In genomic region chr6:110233769-110234374, GRCh38 we compare ENCODE assay signal across 8 cellular contexts. TPM values are rescaled to one million over a fixed set of nuclear protein-coding genes. Genes with fewer than 3 reads are reported as not detected.
A peak's percentile ranks its signal among the peaks of the same experiment; 100 is the strongest.
DNase-seq lines count a peak whose midpoint lies in the region; ATAC-seq and TF ChIP-seq lines count a peak whose summit lies in the region.

No MANE protein-coding gene starts in this region.

- peak; percentile 98 for ATAC-seq in GM19463 (IDR thresholded peaks at IDR 0.05; ENCODE audit: unreplicated experiment)
- ATAC-seq in HG03442 (IDR thresholded peaks at IDR 0.05; ENCODE audit: unreplicated experiment), result peak; percentile 94

- H3K9me3 ChIP-seq in CD8-positive, alpha-beta memory T cell (ENCODE audit: low read length), result no peaks in the 10 kb centered on the region
- H3K9me3 ChIP-seq in esophagus muscularis mucosa (no peaks in the 10 kb centered on the region), SJCRH30 (replicated peaks) (no peaks in the 10 kb centered on the region)

- no peaks in the 10 kb centered on the region for H3K27me3 ChIP-seq in CD8-positive, alpha-beta memory T cell (ENCODE audit: insufficient read depth, low read length, poor library complexity, severe bottlenecking)
- H3K27me3 ChIP-seq in esophagus muscularis mucosa, result no peaks in the 10 kb centered on the region
- H3K27me3 ChIP-seq in SJCRH30, result no peaks in the 10 kb centered on the region

- TF ChIP-seq CTCF in esophagus muscularis mucosa (IDR thresholded peaks at IDR 0.05), result no peak

- peaks cover 12 to 19% (median 16%) of the 10 kb centered on the region in 3 donors for H3K4me1 Mint-ChIP-seq in CD8-positive, alpha-beta memory T cell

- peaks cover 6% of the 10 kb centered on the region for H3K4me1 ChIP-seq in CD8-positive, alpha-beta memory T cell (ENCODE audit: insufficient read depth, low read length)
- H3K4me1 ChIP-seq in esophagus muscularis mucosa, result peaks cover 6 to 12% (median 9%) of the 10 kb centered on the region in 4 donors
- no peaks in the 10 kb centered on the region for H3K4me1 ChIP-seq in SJCRH30

- no peak for TF ChIP-seq POLR2A in esophagus muscularis mucosa (IDR thresholded peaks at IDR 0.05; ENCODE audit: low read depth)

- no peak for DNase-seq in CD8-positive, alpha-beta memory T cell
- no peak for DNase-seq in esophagus muscularis mucosa (ENCODE audit: extremely low spot score)
- no peak for DNase-seq in mucosa of gallbladder (ENCODE audit: low spot score)
- no peak for DNase-seq in iPS-NIHi7 (ENCODE audit: extremely low spot score)
- no peak for DNase-seq in D341Med (ENCODE audit: low spot score)
- DNase-seq in SJCRH30, result no peak

- peak overlapping the region in 1 of 7 donors; percentile 56 for H3K4me3 Mint-ChIP-seq in CD8-positive, alpha-beta memory T cell

- no peak overlapping the region for H3K27ac ChIP-seq in CD8-positive, alpha-beta memory T cell (ENCODE audit: low read depth, low read length)
- H3K27ac ChIP-seq in esophagus muscularis mucosa (replicated peaks in 1 of 4) (peak overlapping the region in 3 of 4 donors; percentile 6 to 40 (median 16)), SJCRH30 (no peak overlapping the region)

- POLR2A ChIA-PET in CD8-positive, alpha-beta memory T cell (lab: Charles Lee), result no interaction called here

- H3K9me3 Mint-ChIP-seq in CD8-positive, alpha-beta memory T cell, result no peaks in the 10 kb centered on the region

- H3K27me3 Mint-ChIP-seq in CD8-positive, alpha-beta memory T cell, result no peaks in the 10 kb centered on the region

- CTCF ChIA-PET in CD8-positive, alpha-beta memory T cell (lab: Charles Lee), result no interaction called here

- no peak for TF ChIP-seq EP300 in esophagus muscularis mucosa (IDR thresholded peaks at IDR 0.05)

- H3K36me3 ChIP-seq in CD8-positive, alpha-beta memory T cell (ENCODE audit: insufficient read depth, low read length), result peaks cover 10% of the 10 kb centered on the region
- peaks cover 6 to 39% (median 15%) of the 10 kb centered on the region in 4 donors for H3K36me3 ChIP-seq in esophagus muscularis mucosa
- peaks cover 8% of the 10 kb centered on the region for H3K36me3 ChIP-seq in SJCRH30

- intact Hi-C loops in esophagus muscularis mucosa (cut with DNase I), result no loop called here

- WGBS in esophagus muscularis mucosa, result 94% methylated on average over 2 of the region's 2 CpGs

- H3K27ac Mint-ChIP-seq in CD8-positive, alpha-beta memory T cell, result peak overlapping the region in 5 of 8 donors; percentile 26 to 79 (median 60)

- peaks cover 17 to 49% (median 18%) of the 10 kb centered on the region in 3 donors for H3K36me3 Mint-ChIP-seq in CD8-positive, alpha-beta memory T cell

- no peak overlapping the region for H3K4me3 ChIP-seq in CD8-positive, alpha-beta memory T cell (ENCODE audit: low read length)
- H3K4me3 ChIP-seq in esophagus muscularis mucosa, result no peak overlapping the region
- no peak overlapping the region for H3K4me3 ChIP-seq in SJCRH30

RNA-seq across cellular contexts. Expression of gene CDC40, which starts 53.6 kb away (rescaled TPM):
- 10 to 100 TPM; 26.5 to 27.3 TPM for total RNA-seq in CD8-positive, alpha-beta memory T cell
- polyA plus RNA-seq in CD8-positive, alpha-beta memory T cell, result 21.8 TPM
- total RNA-seq in esophagus muscularis mucosa (10 to 100 TPM; 12.0 to 29.1 (median 15.2) TPM), mucosa of gallbladder (23.0 TPM)
- total RNA-seq in SJCRH30 (2014; rRNA removed; shearing (Covaris generic)), result 21.7 and 23.5 TPM in 2 replicates

RNA-seq across cellular contexts. Expression of gene WASF1, which starts 54.4 kb away (rescaled TPM):
- total RNA-seq in CD8-positive, alpha-beta memory T cell, result 1 to 10 TPM; 1.8 to 2.4 TPM
- 0.36 TPM for polyA plus RNA-seq in CD8-positive, alpha-beta memory T cell
- total RNA-seq in esophagus muscularis mucosa, result 10 to 100 TPM; 10.9 to 21.2 (median 11.8) TPM
- total RNA-seq in mucosa of gallbladder, result 12.9 TPM
- total RNA-seq in SJCRH30 (2014; rRNA removed; shearing (Covaris generic)), result 34.0 and 34.9 TPM in 2 replicates

Comparison
In these comparisons a context has a peak if more than half of its experiments do, and no peak if none do; other contexts are left out.
1. H3K27ac ChIP-seq: peak in esophagus muscularis mucosa (3 of 4); none in CD8-positive, alpha-beta memory T cell (single experiment) and SJCRH30 (single experiment).